In the genomic region with DNA sequence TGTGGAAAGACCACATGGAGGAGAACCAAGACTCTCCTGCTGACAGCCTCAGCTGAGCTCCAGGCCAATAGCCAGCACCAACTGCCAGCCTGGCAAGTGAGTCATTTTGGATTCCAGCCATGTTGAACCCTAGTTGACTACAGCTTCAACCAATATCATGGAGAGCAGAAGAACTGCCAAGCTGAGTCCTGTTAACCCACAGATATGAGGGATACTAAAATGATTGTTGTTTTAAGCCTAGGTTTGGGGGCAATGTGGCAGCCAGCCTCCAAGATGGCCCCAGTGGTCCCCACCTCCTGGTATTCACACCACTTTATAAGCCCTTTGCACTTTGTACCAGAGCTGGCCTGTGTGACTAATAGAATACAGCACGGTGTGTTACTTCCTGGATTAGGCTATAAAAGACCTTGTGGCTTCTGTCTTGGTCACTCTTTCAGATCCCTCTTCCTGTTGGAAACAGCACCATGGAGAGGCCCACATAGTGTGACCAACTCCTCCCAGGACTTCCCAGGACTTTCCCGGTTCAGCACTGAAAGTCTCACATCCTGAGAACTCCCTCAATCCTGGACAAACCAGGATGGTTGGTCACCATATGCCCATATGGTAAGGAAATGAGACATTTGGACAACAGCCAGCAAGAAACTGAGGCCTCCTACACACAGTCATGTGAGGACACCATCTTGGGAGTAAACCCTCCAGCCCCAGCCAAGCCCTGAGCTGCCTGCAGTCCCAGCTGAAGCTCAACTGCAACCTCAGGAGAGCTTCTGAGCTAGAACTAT, we compare ENCODE assay signal across 10 cellular contexts. TPM values are rescaled to one million over a fixed set of nuclear protein-coding genes. Genes with fewer than 3 reads are reported as not detected.
DNase-seq lines count a peak whose midpoint lies in the region; ATAC-seq, FAIRE-seq and TF ChIP-seq lines count a peak whose summit lies in the region.
"Had no signal": no experiment of that assay in that cellular context is flagged by ENCODE, and none has a peak within 500 bp of the region (broad histone marks: within the 10 kb centered on the region; RNA-seq: fewer than 3 reads in every experiment).

No MANE protein-coding gene starts in this region.

- H3K4me1 Mint-ChIP-seq in activated naive CD8-positive, alpha-beta T cell treated with anti-CD3 and anti-CD28 coated beads, Interleukin-2, amount 50 U/mL, for 24 hours, result peaks cover 2% of the 10 kb centered on the region
- H3K4me1 Mint-ChIP-seq in activated naive CD8-positive, alpha-beta T cell treated with anti-CD3 and anti-CD28 coated beads for 36 hours, result peaks cover 5% of the 10 kb centered on the region

- H3K9me3 Mint-ChIP-seq in activated naive CD8-positive, alpha-beta T cell treated with anti-CD3 and anti-CD28 coated beads, Interleukin-2, amount 50 U/mL, for 24 hours, result no peaks in the 10 kb centered on the region
- no peaks in the 10 kb centered on the region for H3K9me3 Mint-ChIP-seq in activated naive CD8-positive, alpha-beta T cell treated with anti-CD3 and anti-CD28 coated beads for 36 hours

- no peak overlapping the region for H3K9ac ChIP-seq in duodenal mucosa (ENCODE audit: low read depth in 1 of 2, low read length in 2 of 2)
- no peak overlapping the region for H3K9ac ChIP-seq in kidney (ENCODE audit: low read length in 2 of 2)
- H3K9ac ChIP-seq: BLaER1 had no signal

- H3K27me3 Mint-ChIP-seq in activated naive CD8-positive, alpha-beta T cell treated with anti-CD3 and anti-CD28 coated beads, Interleukin-2, amount 50 U/mL, for 24 hours, result no peaks in the 10 kb centered on the region
- no peaks in the 10 kb centered on the region for H3K27me3 Mint-ChIP-seq in activated naive CD8-positive, alpha-beta T cell treated with anti-CD3 and anti-CD28 coated beads for 36 hours

- peaks cover 0 to 5% of the 10 kb centered on the region in 2 donors for H3K9me3 ChIP-seq in duodenal mucosa (ENCODE audit: control insufficient read depth in 1 of 2, low read length in 2 of 2)
- no peaks in the 10 kb centered on the region for H3K9me3 ChIP-seq in kidney (ENCODE audit: control insufficient read depth in 1 of 2, low read length in 2 of 2)

- no peak for DNase-seq in activated naive CD8-positive, alpha-beta T cell treated with anti-CD3 and anti-CD28 coated beads, Interleukin-2, amount 50 U/mL, for 24 hours
- no peak for DNase-seq in activated naive CD8-positive, alpha-beta T cell treated with anti-CD3 and anti-CD28 coated beads for 36 hours
- peak; percentile 42 to 51 for DNase-seq in Kasumi-1 (lab: John Stamatoyannopoulos, UW)
- DNase-seq in urothelium cell line (ENCODE audit: low spot score), result peak; percentile 33
- DNase-seq in kidney, result no peak
- no peak for DNase-seq in activated CD4-positive, alpha-beta T cell treated with anti-CD3 and anti-CD28 coated beads, Interleukin-2, amount 50 U/mL, for 48 hours
- no peak for DNase-seq in epidermal melanocyte (ENCODE audit: insufficient read length, low spot score)

- no peaks in the 10 kb centered on the region for H3K36me3 ChIP-seq in duodenal mucosa (ENCODE audit: control insufficient read depth in 1 of 2, insufficient read depth in 2 of 2, low read length in 2 of 2)
- no peaks in the 10 kb centered on the region for H3K36me3 ChIP-seq in kidney (ENCODE audit: control insufficient read depth in 1 of 2, insufficient read depth in 2 of 2, low read length in 2 of 2)
- H3K36me3 ChIP-seq: BLaER1 had no signal

- H3K27ac Mint-ChIP-seq in activated naive CD8-positive, alpha-beta T cell treated with anti-CD3 and anti-CD28 coated beads, Interleukin-2, amount 50 U/mL, for 24 hours, result no peak overlapping the region
- H3K27ac Mint-ChIP-seq in activated naive CD8-positive, alpha-beta T cell treated with anti-CD3 and anti-CD28 coated beads for 36 hours, result no peak overlapping the region
- H3K27ac Mint-ChIP-seq: activated naive CD4-positive, alpha-beta T cell treated with anti-CD3 and anti-CD28 coated beads, Interleukin-2, amount 50 U/mL, for 72 hours had no signal

- FAIRE-seq in urothelium cell line (lab: Jason Lieb, UNC), result no peak
- FAIRE-seq in kidney (lab: Jason Lieb, UNC), result no peak

- no peaks in the 10 kb centered on the region for H3K36me3 Mint-ChIP-seq in activated naive CD8-positive, alpha-beta T cell treated with anti-CD3 and anti-CD28 coated beads, Interleukin-2, amount 50 U/mL, for 24 hours (ENCODE audit: low read depth)
- peaks cover 2% of the 10 kb centered on the region for H3K36me3 Mint-ChIP-seq in activated naive CD8-positive, alpha-beta T cell treated with anti-CD3 and anti-CD28 coated beads for 36 hours
- H3K36me3 Mint-ChIP-seq: activated naive CD4-positive, alpha-beta T cell treated with anti-CD3 and anti-CD28 coated beads, Interleukin-2, amount 50 U/mL, for 72 hours had no signal

- H3K4me3 ChIP-seq in duodenal mucosa (ENCODE audit: low read depth in 1 of 2, low read length in 2 of 2) (peak overlapping the region in 1 of 2 donors; percentile 17), kidney (ENCODE audit: low read length in 2 of 2) (no peak overlapping the region)
- H3K4me3 ChIP-seq: BLaER1 had no signal

- H3K27ac ChIP-seq in duodenal mucosa (ENCODE audit: low read depth, low read length) (peak overlapping the region; percentile 45), kidney (ENCODE audit: low read depth in 2 of 2, low read length in 2 of 2) (no peak overlapping the region)
- H3K27ac ChIP-seq: BLaER1 had no signal

- peak; percentile 33 for ATAC-seq in activated naive CD8-positive, alpha-beta T cell treated with anti-CD3 and anti-CD28 coated beads, Interleukin-2, amount 50 U/mL, for 24 hours

- intact Hi-C loops in kidney (cut with DNase I), result no loop called here

- TF ChIP-seq CTCF in kidney (IDR thresholded peaks at IDR 0.05; ENCODE audit: borderline replicate concordance, extremely low read depth, insufficient read depth), result no peak

- no peaks in the 10 kb centered on the region for H3K27me3 ChIP-seq in duodenal mucosa (ENCODE audit: control insufficient read depth in 1 of 2, insufficient read depth in 2 of 2, low read length in 2 of 2)
- H3K27me3 ChIP-seq: BLaER1 had no signal

- H3K4me1 ChIP-seq in duodenal mucosa (ENCODE audit: control insufficient read depth in 1 of 2, insufficient read depth in 2 of 2, low read length in 2 of 2), result peaks cover 10 to 14% of the 10 kb centered on the region in 2 donors
- peaks cover 0 to 5% of the 10 kb centered on the region in 2 donors for H3K4me1 ChIP-seq in kidney (ENCODE audit: control insufficient read depth in 1 of 2, insufficient read depth in 1 of 2, low read depth in 1 of 2, low read length in 2 of 2)

- no peak overlapping the region for H3K4me3 Mint-ChIP-seq in activated naive CD8-positive, alpha-beta T cell treated with anti-CD3 and anti-CD28 coated beads, Interleukin-2, amount 50 U/mL, for 24 hours
- H3K4me3 Mint-ChIP-seq in activated naive CD8-positive, alpha-beta T cell treated with anti-CD3 and anti-CD28 coated beads for 36 hours, result no peak overlapping the region

RNA-seq across cellular contexts. Expression of a gene that starts 32.4 kb away (rescaled TPM):
- total RNA-seq in activated naive CD8-positive, alpha-beta T cell treated with anti-CD3 and anti-CD28 coated beads for 36 hours, result 100 to 1,000 TPM; 268 to 269 TPM
- 154 TPM for total RNA-seq in kidney
- 53.2 TPM for polyA plus RNA-seq in kidney (ENCODE audit: insufficient read depth, low read depth, low replicate concordance)

Comparison
In these comparisons a context has a peak if more than half of its experiments do, and no peak if none do; other contexts are left out.
1. DNase-seq: peak in Kasumi-1 (2 of 2) and urothelium cell line (single experiment); none in activated naive CD8-positive, alpha-beta T cell treated with anti-CD3 and anti-CD28 coated beads, Interleukin-2, amount 50 U/mL, for 24 hours (single experiment), activated naive CD8-positive, alpha-beta T cell treated with anti-CD3 and anti-CD28 coated beads for 36 hours (single experiment), kidney (single experiment), activated CD4-positive, alpha-beta T cell treated with anti-CD3 and anti-CD28 coated beads, Interleukin-2, amount 50 U/mL, for 48 hours (0 of 2) and epidermal melanocyte (single experiment).